ENCODE assay signal across 18 cellular contexts in genomic region chr6:145688493-145688905, GRCh38. TPM values are rescaled to one million over a fixed set of nuclear protein-coding genes. Genes with fewer than 3 reads are reported as not detected.
A peak's percentile ranks its signal among the peaks of the same experiment; 100 is the strongest.
DNase-seq lines count a peak whose midpoint lies in the region; ATAC-seq and TF ChIP-seq lines count a peak whose summit lies in the region.
"Had no signal": no experiment of that assay in that cellular context is flagged by ENCODE, and none has a peak within 500 bp of the region (broad histone marks: within the 10 kb centered on the region; RNA-seq: fewer than 3 reads in every experiment).

No MANE protein-coding gene starts in this region.

- in situ Hi-C loops in ACHN (cut with HindIII; ENCODE audit: low pct_ligation_motif_present, low pct_unique_long_range_greater_than_20kb, low sequenced_read_pairs) (no loop called here), mammary epithelial cell (cut with MboI; ENCODE audit: low sequenced_read_pairs in 2 of 2) (no loop called here)

- no peak overlapping the region for H2AFZ ChIP-seq in mammary epithelial cell (ENCODE audit: low read depth, low read length)

- no peaks in the 10 kb centered on the region for H3K4me1 ChIP-seq in mammary epithelial cell (ENCODE audit: insufficient read depth, low read length)
- H3K4me1 ChIP-seq: transverse colon had no signal

- CTCF ChIA-PET in mammary epithelial cell (lab: Charles Lee; ENCODE audit: low non-redundant PET): no interaction called here

- no peaks in the 10 kb centered on the region for H3K27me3 ChIP-seq in mammary epithelial cell (ENCODE audit: insufficient read depth, low read length)
- H3K27me3 ChIP-seq: esophagus squamous epithelium, transverse colon had no signal

- no peaks in the 10 kb centered on the region for H3K79me2 ChIP-seq in mammary epithelial cell (ENCODE audit: insufficient read depth, low read length)

- ATAC-seq in GM21447 (IDR thresholded peaks at IDR 0.05; ENCODE audit: unreplicated experiment) (no peak), GM21526 (IDR thresholded peaks at IDR 0.05; ENCODE audit: low FRiP score, unreplicated experiment) (no peak)
- ATAC-seq: natural killer cell treated with Interleukin-12 subunit alpha and Interleukin-12 subunit beta and Interleukin-15 and Interleukin-18, amount 100 ng/mL, for 72 hours had no signal

- H3K4me3 Mint-ChIP-seq in HFFc6: peak overlapping the region; percentile 58
- H3K4me3 Mint-ChIP-seq: activated naive CD8-positive, alpha-beta T cell treated with anti-CD3 and anti-CD28 coated beads for 36 hours; natural killer cell treated with Interleukin-12 subunit alpha and Interleukin-12 subunit beta and Interleukin-15 and Interleukin-18, amount 100 ng/mL, for 72 hours had no signal

- TSS peak; percentile 59 for BruUV-seq in mammary epithelial cell (replicated peaks; lab: Mats Ljungman, UMichigan)

- no peaks in the 10 kb centered on the region for H3K36me3 ChIP-seq in mammary epithelial cell (ENCODE audit: insufficient read depth, low read length)
- H3K36me3 ChIP-seq: transverse colon had no signal

- dilution Hi-C loops in mammary epithelial cell (cut with HindIII; ENCODE audit: low sequenced_read_pairs): no loop called here

- H3K27me3 Mint-ChIP-seq in HFFc6 (ENCODE audit: insufficient read depth): no peaks in the 10 kb centered on the region
- H3K27me3 Mint-ChIP-seq: activated naive CD8-positive, alpha-beta T cell treated with anti-CD3 and anti-CD28 coated beads for 36 hours had no signal

- H4K20me1 ChIP-seq in mammary epithelial cell (ENCODE audit: insufficient read depth, low read length): no peaks in the 10 kb centered on the region

- H3K9me3 ChIP-seq in mammary epithelial cell (replicated peaks; ENCODE audit: insufficient read depth, low read length): no peaks in the 10 kb centered on the region
- H3K9me3 ChIP-seq: esophagus squamous epithelium had no signal

- H3K36me3 Mint-ChIP-seq in HFFc6 (ENCODE audit: low read depth): peaks cover 15% of the 10 kb centered on the region; the same call in 1 of the 2 replicates
- H3K36me3 Mint-ChIP-seq: natural killer cell treated with Interleukin-12 subunit alpha and Interleukin-12 subunit beta and Interleukin-15 and Interleukin-18, amount 100 ng/mL, for 72 hours had no signal

- no peak overlapping the region for H3K4me3 ChIP-seq in mammary epithelial cell (replicated peaks in 1 of 3; ENCODE audit: insufficient read depth in 1 of 3, low read depth in 2 of 3, low read length in 3 of 3)
- H3K4me3 ChIP-seq: coronary artery, esophagus squamous epithelium, lung, transverse colon had no signal

- no peak overlapping the region for H3K9ac ChIP-seq in mammary epithelial cell (ENCODE audit: insufficient read depth, low read length)

- H3K27ac ChIP-seq in mammary epithelial cell (ENCODE audit: insufficient read depth, low read depth, low read length): no peak overlapping the region
- H3K27ac ChIP-seq: coronary artery, esophagus squamous epithelium, transverse colon had no signal

- 100% methylated on average over 1 of the region's 1 CpG for WGBS in mammary epithelial cell (ENCODE audit: low coverage, missing lambda C conversion rate)

- DNase-seq in ACHN (peak; percentile 8), HFFc6 (peak; percentile 25), mammary epithelial cell (peak; percentile 25), iris pigment epithelial cell (ENCODE audit: low read depth) (peak; percentile 77), NK-92 (lab: John Stamatoyannopoulos, UW; ENCODE audit: unreplicated experiment) (no peak), NCI-H1092 treated with DMSO at 0.1 percent for 48 hours (lab: John Stamatoyannopoulos, UW) (no peak)
- DNase-seq: activated CD4-positive, alpha-beta T cell treated with anti-CD3 and anti-CD28 coated beads for 4 hours; activated naive CD8-positive, alpha-beta T cell treated with anti-CD3 and anti-CD28 coated beads for 36 hours; esophagus squamous epithelium; NCI-H2081; SIG-M5; T1000; transverse colon had no signal

- H3K9me3 Mint-ChIP-seq in HFFc6: no peaks in the 10 kb centered on the region
- H3K9me3 Mint-ChIP-seq: natural killer cell treated with Interleukin-12 subunit alpha and Interleukin-12 subunit beta and Interleukin-15 and Interleukin-18, amount 100 ng/mL, for 72 hours had no signal

- intact Hi-C loops in mammary epithelial cell (cut with micrococcal nuclease): no loop called here

- peak overlapping the region; percentile 17 for H3K27ac Mint-ChIP-seq in HFFc6
- H3K27ac Mint-ChIP-seq: activated naive CD8-positive, alpha-beta T cell treated with anti-CD3 and anti-CD28 coated beads for 36 hours; natural killer cell treated with Interleukin-12 subunit alpha and Interleukin-12 subunit beta and Interleukin-15 and Interleukin-18, amount 100 ng/mL, for 72 hours had no signal

- H3K4me2 ChIP-seq in mammary epithelial cell (ENCODE audit: insufficient read depth, low read depth, low read length): no peak overlapping the region

- TF ChIP-seq CTCF in HFFc6 (IDR thresholded peaks at IDR 0.05): no peak
- TF ChIP-seq CTCF in mammary epithelial cell (conservative IDR thresholded peaks at IDR 0.05 in 1 of 2, IDR thresholded peaks at IDR 0.05 in 1 of 2; ENCODE audit: extremely low read depth in 1 of 2, insufficient read depth in 1 of 2, low read depth in 1 of 2, low read length in 2 of 2): no peak

- H3K4me1 Mint-ChIP-seq in HFFc6 (ENCODE audit: low read depth): peaks cover 19% of the 10 kb centered on the region
- H3K4me1 Mint-ChIP-seq: activated naive CD8-positive, alpha-beta T cell treated with anti-CD3 and anti-CD28 coated beads for 36 hours had no signal

RNA-seq across cellular contexts. Expression of gene EPM2A, which starts 46.8 kb away (rescaled TPM):
- 1 to 10 TPM; 3.1 to 5.5 (median 3.8) TPM for total RNA-seq in HFFc6 (2021; fragmentation: NEBNext Ultra II Directional; extraction: Animal tissue kit (Norgen Biotek cat#: 25700))
- 10 to 100 TPM in 1 of 2 donors, 1 to 10 TPM in 1; 6.5 to 10.5 TPM for total RNA-seq in mammary epithelial cell
- polyA plus RNA-seq in mammary epithelial cell: 2.8 TPM
- polyA minus RNA-seq in mammary epithelial cell: 2.5 TPM

Comparison
In these comparisons a context has a peak if more than half of its experiments do, and no peak if none do; other contexts are left out.
1. DNase-seq: peak in ACHN (single experiment), HFFc6 (single experiment), mammary epithelial cell (single experiment) and iris pigment epithelial cell (single experiment); none in NK-92 (single experiment) and NCI-H1092 treated with DMSO at 0.1 percent for 48 hours (single experiment).